In the genomic region with DNA sequence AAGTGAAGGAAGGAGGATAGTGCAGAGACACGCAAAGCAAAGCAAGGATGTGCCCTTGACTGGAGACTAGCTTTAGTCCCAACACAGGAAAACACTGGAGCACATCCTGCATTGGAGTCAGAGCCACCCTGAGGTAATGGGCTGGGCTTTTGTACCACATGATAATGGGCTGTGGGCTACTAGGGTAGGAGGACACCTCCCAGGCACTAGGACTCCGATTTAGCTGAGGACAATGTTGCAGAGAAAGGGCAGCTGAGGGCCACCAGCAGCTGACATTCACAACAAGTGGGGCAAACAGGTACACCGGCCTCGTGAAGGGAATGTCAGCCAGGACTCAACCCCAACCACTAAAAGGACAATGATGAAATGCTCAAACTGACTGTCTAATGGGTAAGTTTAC, we compare ENCODE assay signal across 23 cellular contexts. TPM values are rescaled to one million over a fixed set of nuclear protein-coding genes. Genes with fewer than 3 reads are reported as not detected.
"Had no signal": no experiment of that assay in that cellular context is flagged by ENCODE, and none has a peak within 500 bp of the region (broad histone marks: within the 10 kb centered on the region; RNA-seq: fewer than 3 reads in every experiment).

No MANE protein-coding gene starts in this region.

- DNase-seq: colonic mucosa; dermis blood vessel endothelial cell; erythroblast; foreskin melanocyte; head of caudate nucleus; kidney glomerular epithelial cell; mammary epithelial cell; naive thymus-derived CD4-positive, alpha-beta T cell; nephron progenitor cell; posterior cingulate gyrus; stimulated activated CD4-positive, alpha-beta T cell treated with anti-CD3 and anti-CD28 coated beads, Interleukin-2, amount 100 ng/mL, for 24 hours; stimulated activated CD4-positive, alpha-beta T cell treated with anti-CD3 and anti-CD28 coated beads, Interleukin-4, amount 100 ng/mL, for 4 hours; stimulated activated naive CD4-positive, alpha-beta T cell; tibial artery; upper lobe of right lung had no signal

- H3K4me1 ChIP-seq: colonic mucosa, tibial artery, upper lobe of right lung, vagina had no signal

- H3K27ac Mint-ChIP-seq: nephron progenitor cell had no signal

- H3K9me3 ChIP-seq: colonic mucosa, tibial artery, upper lobe of right lung, vagina had no signal

- H3K4me3 ChIP-seq: colonic mucosa, hepatocyte, tibial artery, upper lobe of right lung, vagina had no signal

- H3K4me2 ChIP-seq: hepatocyte had no signal

- H3K4me1 Mint-ChIP-seq: nephron progenitor cell had no signal

- H2AFZ ChIP-seq: hepatocyte had no signal

- H3K27ac ChIP-seq: colonic mucosa, hepatocyte, tibial artery, upper lobe of right lung, vagina had no signal

- H3K27me3 Mint-ChIP-seq: naive thymus-derived CD4-positive, alpha-beta T cell had no signal

- ATAC-seq: naive thymus-derived CD4-positive, alpha-beta T cell; sciatic nerve; upper lobe of right lung had no signal

- H3K27me3 ChIP-seq: colonic mucosa, hepatocyte, tibial artery, upper lobe of right lung, vagina had no signal

- H3K4me3 Mint-ChIP-seq: naive thymus-derived CD4-positive, alpha-beta T cell; nephron progenitor cell had no signal

RNA-seq across cellular contexts. Expression of a gene that starts 26.7 kb away (rescaled TPM):
- total RNA-seq: dermis blood vessel endothelial cell; endothelial cell of umbilical vein; hepatocyte; mammary epithelial cell; naive thymus-derived CD4-positive, alpha-beta T cell; osteocyte; pulmonary artery endothelial cell; temporal lobe had no signal

RNA-seq across cellular contexts. Expression of a gene that starts 42.7 kb away (rescaled TPM):
- total RNA-seq: endothelial cell of umbilical vein, osteocyte, temporal lobe had no signal

RNA-seq across cellular contexts. Expression of a gene that starts 55.3 kb away (rescaled TPM):
- total RNA-seq: colonic mucosa; hepatocyte; mesenteric fat pad; naive thymus-derived CD4-positive, alpha-beta T cell; osteocyte; temporal lobe; upper lobe of right lung; vagina had no signal
